Comparison of ENCODE assay signal across 8 cellular contexts in the genomic region with DNA sequence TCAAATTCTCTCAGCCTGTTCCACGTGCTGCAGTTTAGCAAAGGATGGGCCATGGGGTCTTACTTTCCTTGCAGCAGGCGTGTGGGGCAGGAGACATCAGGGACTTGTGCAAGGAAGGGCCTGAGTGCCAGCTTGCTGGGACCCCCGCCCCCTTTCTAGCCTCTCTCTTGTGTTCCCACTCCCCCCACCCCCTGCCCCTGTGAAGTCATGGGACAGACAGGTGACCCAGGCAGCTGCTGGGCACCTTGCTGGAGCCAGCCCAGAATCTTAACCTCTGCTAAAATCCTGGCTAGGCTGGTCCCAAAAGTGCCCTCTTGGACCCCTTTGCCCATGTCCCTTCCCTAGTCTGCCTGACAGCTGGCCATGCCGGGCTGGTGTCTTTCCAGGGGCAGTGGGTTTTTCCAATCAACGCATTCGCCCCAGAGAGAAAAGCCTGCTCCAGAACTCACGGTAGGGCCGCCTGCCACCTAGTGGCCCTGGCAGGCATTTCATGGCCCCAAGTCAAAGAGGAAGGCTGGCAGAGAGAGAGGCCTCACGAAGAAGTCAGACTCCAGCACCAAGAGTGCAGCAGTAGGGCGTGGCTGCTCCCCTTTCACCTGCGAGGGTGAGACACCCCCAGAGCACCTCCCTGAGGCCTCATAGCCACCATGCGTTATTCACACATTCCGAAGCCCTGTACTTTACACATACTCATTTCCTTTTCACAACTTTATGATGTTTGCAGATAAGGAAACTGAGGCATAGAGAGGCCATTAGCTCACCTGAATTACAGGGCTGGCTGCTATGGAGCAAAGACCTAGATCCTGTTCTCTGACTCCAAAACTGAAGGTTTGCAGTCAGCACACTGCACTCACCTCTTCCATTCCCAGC.
DNase-seq lines count a peak whose midpoint lies in the region; ATAC-seq and TF ChIP-seq lines count a peak whose summit lies in the region.

No MANE protein-coding gene starts in this region.

- H3K4me3 ChIP-seq in adrenal gland (no peak overlapping the region), left ventricle myocardium inferior (no peak overlapping the region)

- WGBS in adrenal gland, 4 donors = 29 to 40% (median 35%) methylated on average over 8 to 13 of the region's 13 CpGs

- intact Hi-C loops in adrenal gland (cut with DNase I) = loop anchor here (10.0 kb wide), 2 partner anchors 104 to 546 kb away; no protein-coding TSS in a partner anchor
- intact Hi-C loops in left ventricle myocardium inferior (cut with micrococcal nuclease) = loop anchor here (10.0 kb wide), 1 partner anchor 546 kb away; no protein-coding TSS in a partner anchor
- intact Hi-C loops in sciatic nerve (cut with DNase I) = no loop called here

- H3K9me3 Mint-ChIP-seq in T-helper 2 cell treated with Interferon-gamma antibody and Interleukin-4, amounts not matched to agents 5 μg/mL and 100 μg/mL, for 36 hours = no peaks in the 10 kb centered on the region

- CTCF ChIA-PET in GM10248 (lab: Yijun Ruan, JAX) = interaction anchor here (0.8 to 5.4 kb wide), 24 partner anchors 10 to 329 kb away, joined by 3 to 32 read pairs (median 4); no protein-coding TSS in a partner anchor

- H3K4me1 ChIP-seq in adrenal gland (replicated peaks in 1 of 2) (no peaks in the 10 kb centered on the region), left ventricle myocardium inferior (peaks cover 18% of the 10 kb centered on the region)

- no peaks in the 10 kb centered on the region for H3K9me3 ChIP-seq in adrenal gland (replicated peaks in 1 of 3)
- H3K9me3 ChIP-seq in left ventricle myocardium inferior (replicated peaks) = no peaks in the 10 kb centered on the region

- H3K4me1 Mint-ChIP-seq in T-helper 2 cell treated with Interferon-gamma antibody and Interleukin-4, amounts not matched to agents 5 μg/mL and 100 μg/mL, for 36 hours (ENCODE audit: low read depth) = peaks cover 20% of the 10 kb centered on the region

- TF ChIP-seq CTCF in GM10248 (IDR thresholded peaks at IDR 0.05; ENCODE audit: control extremely low read depth, extremely low read depth, low read depth, missing control alignments) (peak; percentile 92), adrenal gland (IDR thresholded peaks at IDR 0.05) (peak; percentile 89 to 98 (median 93)), left ventricle myocardium inferior (IDR thresholded peaks at IDR 0.05; ENCODE audit: borderline replicate concordance) (peak; percentile 92)

- H3K27me3 ChIP-seq in adrenal gland = no peaks in the 10 kb centered on the region
- H3K27me3 ChIP-seq in left ventricle myocardium inferior (ENCODE audit: low read depth) = no peaks in the 10 kb centered on the region

- POLR2A ChIA-PET in GM10248 (lab: Yijun Ruan, JAX) = no interaction called here

- H3K4me3 Mint-ChIP-seq in T-helper 2 cell treated with Interferon-gamma antibody and Interleukin-4, amounts not matched to agents 5 μg/mL and 100 μg/mL, for 36 hours = no peak overlapping the region

- no peak for TF ChIP-seq POLR2A in adrenal gland (IDR thresholded peaks at IDR 0.05)

- no peaks in the 10 kb centered on the region for H3K27me3 Mint-ChIP-seq in T-helper 2 cell treated with Interferon-gamma antibody and Interleukin-4, amounts not matched to agents 5 μg/mL and 100 μg/mL, for 36 hours (ENCODE audit: low read depth)

- ATAC-seq in sciatic nerve (peak; percentile 74), HG02759 (IDR thresholded peaks at IDR 0.05; ENCODE audit: unreplicated experiment) (no peak)

- no peak overlapping the region for H3K27ac Mint-ChIP-seq in T-helper 2 cell treated with Interferon-gamma antibody and Interleukin-4, amounts not matched to agents 5 μg/mL and 100 μg/mL, for 36 hours

- H3K36me3 Mint-ChIP-seq in T-helper 2 cell treated with Interferon-gamma antibody and Interleukin-4, amounts not matched to agents 5 μg/mL and 100 μg/mL, for 36 hours (ENCODE audit: low read depth) = peaks cover 62% of the 10 kb centered on the region

- DNase-seq in GM10248 (ENCODE audit: extremely low spot score) (peak; percentile 81), MV-4-11 (lab: John Stamatoyannopoulos, UW) (peak; percentile 76), adrenal gland (peak; percentile 63 to 88 (median 80)), left ventricle myocardium inferior (peak; percentile 69), sciatic nerve (ENCODE audit: low spot score) (peak; percentile 84), NCI-H187 treated with DMSO at 0.1 percent for 48 hours (lab: John Stamatoyannopoulos, UW) (no peak)
- DNase-seq in T-helper 2 cell treated with Interferon-gamma antibody and Interleukin-4, amounts not matched to agents 5 μg/mL and 100 μg/mL, for 36 hours (ENCODE audit: low spot score) = peak; percentile 61

- H3K27ac ChIP-seq in adrenal gland = no peak overlapping the region
- H3K27ac ChIP-seq in left ventricle myocardium inferior (replicated peaks) = no peak overlapping the region

- H3K36me3 ChIP-seq in adrenal gland (replicated peaks in 1 of 2) (peaks cover 0 to 24% of the 10 kb centered on the region in 2 donors), left ventricle myocardium inferior (peaks cover 43% of the 10 kb centered on the region)
